In genomic region chr9:71814805-71815204, GRCh38 we compare ENCODE assay signal across 10 cellular contexts.
"Had no signal": no experiment of that assay in that cellular context is flagged by ENCODE, and none has a peak within 500 bp of the region (broad histone marks: within the 10 kb centered on the region; RNA-seq: fewer than 3 reads in every experiment).

No MANE protein-coding gene starts in this region.

- H3K27me3 ChIP-seq: vagina had no signal

- H3K9me3 ChIP-seq: vagina had no signal

- H3K4me1 ChIP-seq: vagina had no signal

- H3K4me3 ChIP-seq: coronary artery, vagina had no signal

- H3K27ac ChIP-seq: vagina had no signal

- DNase-seq: activated CD4-positive, alpha-beta T cell treated with anti-CD3 and anti-CD28 coated beads for 48 hours; activated naive CD4-positive, alpha-beta T cell; effector CD8-positive, alpha-beta T cell; left colon; stimulated activated CD4-positive, alpha-beta T cell treated with anti-CD3 and anti-CD28 coated beads, Interleukin-4, amount 100 ng/mL, for 1 hour; stimulated activated CD8-positive, alpha-beta memory T cell treated with anti-CD3 and anti-CD28 coated beads, Interleukin-4, amount 100 ng/mL, for 48 hours; stimulated activated naive CD8-positive, alpha-beta T cell treated with anti-CD3 and anti-CD28 coated beads, Interleukin-15, Interleukin-2, amounts not matched to agents 100 U/mL and 50 U/mL, for 24 hours; T-helper 1 cell had no signal

- H3K36me3 ChIP-seq: vagina had no signal
